1 cellular context compared by ENCODE assay signal in the genomic region with DNA sequence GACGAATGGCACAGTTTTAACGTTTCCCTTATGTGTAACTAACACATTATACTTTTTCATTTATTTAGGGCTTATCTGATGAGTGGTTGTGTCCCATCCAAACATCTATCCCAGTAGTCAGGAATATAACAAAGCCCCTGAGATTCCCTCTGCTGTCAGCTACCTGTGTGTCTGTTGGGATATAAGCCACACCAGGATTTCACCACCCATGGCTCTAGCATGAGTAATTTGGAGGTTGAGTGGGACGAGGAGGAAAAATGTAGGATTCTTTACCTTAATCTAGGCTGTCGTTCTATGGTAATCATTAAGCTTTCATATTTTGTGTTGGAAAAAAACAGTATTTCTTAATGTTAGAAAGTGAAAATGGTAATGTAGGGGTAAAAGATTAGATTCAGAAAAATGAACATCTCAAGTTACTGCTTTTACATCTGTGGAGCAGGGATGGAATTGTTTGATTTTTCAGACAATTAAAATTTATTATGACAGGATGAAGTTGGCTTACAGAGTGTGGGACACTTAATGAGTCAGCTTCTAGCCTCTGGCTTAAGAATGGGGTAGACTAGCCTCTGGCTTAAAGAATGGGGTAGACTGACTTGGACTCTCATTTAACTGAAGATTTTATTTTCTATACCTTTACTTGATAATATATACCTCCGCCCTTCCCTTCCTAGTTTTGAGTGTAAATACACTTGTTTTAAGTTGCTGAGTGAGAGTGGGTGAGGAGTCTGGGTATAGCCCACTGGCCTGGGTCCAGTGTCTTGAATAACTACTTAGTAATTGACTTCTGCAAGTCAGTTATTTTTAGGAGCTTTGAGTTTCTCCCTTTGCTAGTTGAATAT.
TF ChIP-seq lines count a peak whose summit lies in the region.

No MANE protein-coding gene starts in this region.

TF ChIP-seq in IMR-90, 13 proteins besides CTCF, POLR2A, EP300 and RAD21:
- TF ChIP-seq MAFK (IDR thresholded peaks at IDR 0.05; ENCODE audit: low read depth, low read length) (no peak), BHLHE40 (IDR thresholded peaks at IDR 0.05; ENCODE audit: low read depth, low read length) (no peak)
